In genomic region chr5:123700624-123701023, GRCh38 we compare ENCODE assay signal across 10 cellular contexts.
A peak's percentile ranks its signal among the peaks of the same experiment; 100 is the strongest.
DNase-seq lines count a peak whose midpoint lies in the region; ATAC-seq and TF ChIP-seq lines count a peak whose summit lies in the region.
"Had no signal": no experiment of that assay in that cellular context is flagged by ENCODE, and none has a peak within 500 bp of the region (broad histone marks: within the 10 kb centered on the region; RNA-seq: fewer than 3 reads in every experiment).

No MANE protein-coding gene starts in this region.

- H3K4me2 ChIP-seq in hepatocyte = no peak overlapping the region

- peak overlapping the region; percentile 99 for H3K27ac Mint-ChIP-seq in HFFc6
- H3K27ac Mint-ChIP-seq: activated CD8-positive, alpha-beta T cell treated with anti-CD3 and anti-CD28 coated beads for 36 hours had no signal

- no peaks in the 10 kb centered on the region for H3K9me3 Mint-ChIP-seq in HFFc6

- no peaks in the 10 kb centered on the region for H3K36me3 ChIP-seq in hepatocyte (replicated peaks; ENCODE audit: insufficient read depth, low read depth)
- H3K36me3 ChIP-seq: right lobe of liver had no signal

- peak overlapping the region; percentile 19 for H2AFZ ChIP-seq in hepatocyte

- in situ Hi-C loops in astrocyte of the spinal cord (cut with HindIII; ENCODE audit: low sequenced_read_pairs) = no loop called here

- no peaks in the 10 kb centered on the region for H3K27me3 Mint-ChIP-seq in HFFc6 (ENCODE audit: insufficient read depth)
- H3K27me3 Mint-ChIP-seq: activated CD8-positive, alpha-beta T cell treated with anti-CD3 and anti-CD28 coated beads for 36 hours had no signal

- DNase-seq in HFFc6 (peak; percentile 98), astrocyte of the spinal cord (ENCODE audit: low read depth, low spot score) (peak; percentile 98), hepatocyte (ENCODE audit: low spot score) (peak; percentile 27), stromal cell of bone marrow (ENCODE audit: low read depth) (peak; percentile 96)
- DNase-seq: activated CD8-positive, alpha-beta T cell treated with anti-CD3 and anti-CD28 coated beads for 36 hours; right lobe of liver had no signal

- peaks cover 13% of the 10 kb centered on the region for H3K36me3 Mint-ChIP-seq in HFFc6 (ENCODE audit: low read depth)

- H3K4me1 Mint-ChIP-seq in HFFc6 (ENCODE audit: low read depth) = peaks cover 57% of the 10 kb centered on the region

- H3K4me1 ChIP-seq in hepatocyte (ENCODE audit: insufficient read depth) = no peaks in the 10 kb centered on the region
- H3K4me1 ChIP-seq: right lobe of liver had no signal

- H3K27me3 ChIP-seq in hepatocyte = no peaks in the 10 kb centered on the region
- H3K27me3 ChIP-seq: right lobe of liver had no signal

- ATAC-seq in GM21528 (IDR thresholded peaks at IDR 0.05; ENCODE audit: low FRiP score, unreplicated experiment) (no peak), GM21423 (IDR thresholded peaks at IDR 0.05; ENCODE audit: unreplicated experiment) (no peak), HG03025 (IDR thresholded peaks at IDR 0.05; ENCODE audit: low FRiP score, unreplicated experiment) (no peak), GM18867 (IDR thresholded peaks at IDR 0.05; ENCODE audit: unreplicated experiment) (no peak)
- ATAC-seq: activated CD8-positive, alpha-beta T cell treated with anti-CD3 and anti-CD28 coated beads for 36 hours had no signal

- H3K4me3 ChIP-seq in astrocyte of the spinal cord (ENCODE audit: low read depth, low read length) (no peak overlapping the region), hepatocyte (no peak overlapping the region)
- H3K4me3 ChIP-seq: right lobe of liver had no signal

- H3K27ac ChIP-seq in hepatocyte = peak overlapping the region; percentile 48
- H3K27ac ChIP-seq: right lobe of liver had no signal

- WGBS in hepatocyte (ENCODE audit: low lambda C conversion rate, missing lambda C conversion rate) = 61% methylated on average over 4 of the region's 4 CpGs

- H3K9me2 ChIP-seq in hepatocyte (replicated peaks; ENCODE audit: insufficient read depth) = no peaks in the 10 kb centered on the region

- no peaks in the 10 kb centered on the region for H3K9me3 ChIP-seq in hepatocyte (ENCODE audit: low read depth)
- H3K9me3 ChIP-seq: right lobe of liver had no signal

- no peaks in the 10 kb centered on the region for H3K79me2 ChIP-seq in hepatocyte

- H4K20me1 ChIP-seq in hepatocyte (ENCODE audit: insufficient read depth, poor library complexity, severe bottlenecking) = no peaks in the 10 kb centered on the region

- TF ChIP-seq CTCF in HFFc6 (IDR thresholded peaks at IDR 0.05) (no peak), astrocyte of the spinal cord (IDR thresholded peaks at IDR 0.05; ENCODE audit: low read depth, low read length) (no peak), hepatocyte (IDR thresholded peaks at IDR 0.05; ENCODE audit: poor library complexity) (no peak)

- H3K4me3 Mint-ChIP-seq in HFFc6 = peak overlapping the region; percentile 65
- H3K4me3 Mint-ChIP-seq: activated CD8-positive, alpha-beta T cell treated with anti-CD3 and anti-CD28 coated beads for 36 hours had no signal

Comparison
In these comparisons a context has a peak if more than half of its experiments do, and no peak if none do; other contexts are left out.
1. DNase-seq: peak in every context shown above with its lines; median percentile 98 in HFFc6; 98 in astrocyte of the spinal cord; 96 in stromal cell of bone marrow; 27 in hepatocyte.